ENCODE assay signal across 8 cellular contexts in the genomic region with DNA sequence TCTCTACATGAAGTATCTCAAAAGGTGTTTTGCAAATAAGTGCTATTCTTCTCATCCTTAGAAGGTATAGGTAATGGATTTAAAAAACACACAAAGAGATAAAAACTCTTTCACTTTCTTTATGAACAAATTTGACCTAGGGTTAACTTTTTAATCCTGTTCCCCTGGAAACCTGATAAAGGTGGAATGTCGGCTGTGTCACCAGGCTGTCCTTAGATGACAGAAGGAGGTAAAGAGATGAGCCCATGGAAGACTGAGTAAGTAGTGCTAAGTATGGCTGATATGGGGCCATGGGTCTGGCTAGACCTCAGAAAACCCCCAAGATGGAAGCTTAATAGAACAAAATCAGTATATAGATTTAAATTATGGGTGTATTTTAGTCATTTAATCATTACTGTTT.
"Had no signal": no experiment of that assay in that cellular context is flagged by ENCODE, and none has a peak within 500 bp of the region (broad histone marks: within the 10 kb centered on the region; RNA-seq: fewer than 3 reads in every experiment).

No MANE protein-coding gene starts in this region.

- H3K27ac Mint-ChIP-seq: IgD-negative memory B cell had no signal

- ATAC-seq: HepG2, K562 had no signal

- H3K36me3 Mint-ChIP-seq: IgD-negative memory B cell had no signal

- FAIRE-seq: HepG2, HTR-8/SVneo, K562 had no signal

- H3K4me3 Mint-ChIP-seq: IgD-negative memory B cell had no signal

- H3K4me3 ChIP-seq: K562 had no signal

- H3K4me1 Mint-ChIP-seq: IgD-negative memory B cell had no signal

- DNase-seq: IMR-90, KBM-7, KG1 had no signal

- H3K27ac ChIP-seq: HL-60 had no signal
